Comparison of ENCODE assay signal across 8 cellular contexts in the genomic region with DNA sequence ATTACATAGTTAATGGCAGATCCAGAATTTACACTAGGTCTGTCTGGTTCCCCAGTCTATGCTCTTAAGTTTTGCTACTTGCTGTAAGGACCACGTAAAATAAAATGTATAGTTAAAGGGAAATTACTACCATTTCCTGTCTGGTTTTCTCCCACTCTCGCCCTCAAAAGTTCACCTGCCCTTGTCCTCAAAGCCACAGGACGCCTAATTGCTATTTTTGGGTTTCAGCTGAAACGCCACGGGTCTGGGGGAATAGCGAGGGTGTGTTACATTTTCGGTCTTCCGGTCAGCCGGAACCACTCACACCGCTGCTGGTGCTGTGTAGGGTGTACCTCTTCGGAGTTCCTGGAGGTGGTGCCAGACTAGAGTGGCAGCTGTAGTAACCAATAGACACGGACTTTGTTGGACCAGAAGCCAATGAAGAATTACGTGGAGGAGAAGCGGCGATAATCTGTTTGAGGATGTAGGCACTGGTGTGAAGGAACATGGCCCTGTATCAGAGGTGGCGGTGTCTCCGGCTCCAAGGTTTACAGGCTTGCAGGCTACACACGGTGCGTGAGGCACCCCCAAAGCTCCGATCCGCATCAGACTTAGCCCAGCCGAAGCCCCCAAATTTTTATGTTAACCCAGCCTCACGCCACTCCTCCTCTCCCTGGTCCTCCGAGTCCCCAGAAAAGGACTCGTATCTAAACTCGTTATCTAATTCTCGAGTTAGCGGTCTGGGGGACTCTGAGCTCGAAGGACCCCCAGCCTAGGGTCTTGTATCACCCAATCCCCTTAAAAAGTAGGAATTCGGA. TPM values are rescaled to one million over a fixed set of nuclear protein-coding genes. Genes with fewer than 3 reads are reported as not detected.
A peak's percentile ranks its signal among the peaks of the same experiment; 100 is the strongest.
DNase-seq lines count a peak whose midpoint lies in the region; ATAC-seq, FAIRE-seq and TF ChIP-seq lines count a peak whose summit lies in the region.

A gene with protein sequence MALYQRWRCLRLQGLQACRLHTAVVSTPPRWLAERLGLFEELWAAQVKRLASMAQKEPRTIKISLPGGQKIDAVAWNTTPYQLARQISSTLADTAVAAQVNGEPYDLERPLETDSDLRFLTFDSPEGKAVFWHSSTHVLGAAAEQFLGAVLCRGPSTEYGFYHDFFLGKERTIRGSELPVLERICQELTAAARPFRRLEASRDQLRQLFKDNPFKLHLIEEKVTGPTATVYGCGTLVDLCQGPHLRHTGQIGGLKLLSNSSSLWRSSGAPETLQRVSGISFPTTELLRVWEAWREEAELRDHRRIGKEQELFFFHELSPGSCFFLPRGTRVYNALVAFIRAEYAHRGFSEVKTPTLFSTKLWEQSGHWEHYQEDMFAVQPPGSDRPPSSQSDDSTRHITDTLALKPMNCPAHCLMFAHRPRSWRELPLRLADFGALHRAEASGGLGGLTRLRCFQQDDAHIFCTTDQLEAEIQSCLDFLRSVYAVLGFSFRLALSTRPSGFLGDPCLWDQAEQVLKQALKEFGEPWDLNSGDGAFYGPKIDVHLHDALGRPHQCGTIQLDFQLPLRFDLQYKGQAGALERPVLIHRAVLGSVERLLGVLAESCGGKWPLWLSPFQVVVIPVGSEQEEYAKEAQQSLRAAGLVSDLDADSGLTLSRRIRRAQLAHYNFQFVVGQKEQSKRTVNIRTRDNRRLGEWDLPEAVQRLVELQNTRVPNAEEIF (plus strand): TSS at position 454 of the 797 bp plus-strand sequence. CDS start 32 bp downstream, at position 486.

- peak within 1 kb of the TSS; percentile 83 to 97 for H3K9ac ChIP-seq in kidney (ENCODE audit: low read length in 2 of 2)

- H3K36me3 ChIP-seq in kidney (ENCODE audit: control insufficient read depth in 1 of 2, insufficient read depth in 2 of 2, low read length in 2 of 2), result peaks cover 11 to 12% of the 10 kb centered on the region in 2 donors

- DNase-seq in AG10803 (ENCODE audit: low read depth), result peak; percentile 99
- peak; percentile 98 for DNase-seq in NCI-H446 treated with DMSO at 0.1 percent for 48 hours (lab: John Stamatoyannopoulos, UW)
- peak; percentile 98 for DNase-seq in cerebellum (ENCODE audit: low spot score)
- peak; percentile 94 for DNase-seq in kidney
- peak; percentile 96 for DNase-seq in stimulated activated CD4-positive, alpha-beta T cell treated with anti-CD3 and anti-CD28 coated beads, Interleukin-15, amount 100 ng/mL, for 24 hours

- peak; percentile 82 for FAIRE-seq in kidney (lab: Jason Lieb, UNC)

- TF ChIP-seq CTCF in AG10803 (conservative IDR thresholded peaks at IDR 0.05; ENCODE audit: low read length), result no peak
- TF ChIP-seq CTCF in kidney (IDR thresholded peaks at IDR 0.05; ENCODE audit: borderline replicate concordance, extremely low read depth, insufficient read depth), result peak; percentile 27

- intact Hi-C loops in kidney (cut with DNase I), result no loop called here

- H3K27ac ChIP-seq in kidney (ENCODE audit: low read depth in 2 of 2, low read length in 2 of 2), result peak within 1 kb of the TSS in 1 of 2 donors; percentile 47

- peaks cover 0 to 5% of the 10 kb centered on the region in 2 donors for H3K4me1 ChIP-seq in kidney (ENCODE audit: control insufficient read depth in 1 of 2, insufficient read depth in 1 of 2, low read depth in 1 of 2, low read length in 2 of 2)

- ATAC-seq in GM19035 (IDR thresholded peaks at IDR 0.05; ENCODE audit: unreplicated experiment), result peak; percentile 100
- ATAC-seq in HG03354 (IDR thresholded peaks at IDR 0.05; ENCODE audit: poor library complexity, severe bottlenecking, unreplicated experiment), result peak; percentile 99
- peak; percentile 100 for ATAC-seq in activated CD4-positive, CD25-positive, alpha-beta regulatory T cell treated with anti-CD3 and anti-CD28 coated beads, Interleukin-2, amount 50 U/mL, for 24 hours

- H3K4me3 ChIP-seq in AG10803 (ENCODE audit: low read length), result peak within 1 kb of the TSS; percentile 94
- peak within 1 kb of the TSS; percentile 74 to 98 for H3K4me3 ChIP-seq in kidney (ENCODE audit: low read length in 2 of 2)

- H3K9me3 ChIP-seq in kidney (ENCODE audit: control insufficient read depth in 1 of 2, low read length in 2 of 2), result no peaks in the 10 kb centered on the region

RNA-seq across cellular contexts. Expression of the gene that starts here (rescaled TPM):
- total RNA-seq in cerebellum, result 23.2 TPM
- 25.6 TPM for total RNA-seq in kidney
- polyA plus RNA-seq in kidney (ENCODE audit: insufficient read depth, low read depth, low replicate concordance), result 20.4 TPM
